In genomic region chr21:32653326-32653901, GRCh38 we compare ENCODE assay signal across 8 cellular contexts. TPM values are rescaled to one million over a fixed set of nuclear protein-coding genes. Genes with fewer than 3 reads are reported as not detected.
A peak's percentile ranks its signal among the peaks of the same experiment; 100 is the strongest.
DNase-seq lines count a peak whose midpoint lies in the region; ATAC-seq, FAIRE-seq and TF ChIP-seq lines count a peak whose summit lies in the region.

No MANE protein-coding gene starts in this region.

- H3K4me1 ChIP-seq in endothelial cell of umbilical vein (ENCODE audit: control insufficient read depth, extremely low read depth, insufficient read depth, low read length) = no peaks in the 10 kb centered on the region
- no peaks in the 10 kb centered on the region for H3K4me1 ChIP-seq in prostate gland (replicated peaks)
- H3K4me1 ChIP-seq in gastrocnemius medialis = no peaks in the 10 kb centered on the region

- peaks cover 27% of the 10 kb centered on the region for H3K36me3 Mint-ChIP-seq in activated T-cell treated with anti-CD3 and anti-CD28 coated beads, Interleukin-2, amount 50 U/mL, for 4 hours (ENCODE audit: insufficient read depth)

- FAIRE-seq in endothelial cell of umbilical vein (lab: Jason Lieb, UNC) = no peak

- TF ChIP-seq POLR2A in endothelial cell of umbilical vein (IDR thresholded peaks at IDR 0.05; ENCODE audit: low read depth, low read length) (no peak), prostate gland (IDR thresholded peaks at IDR 0.05) (no peak), gastrocnemius medialis (IDR thresholded peaks at IDR 0.05) (no peak)

- H3K36me3 ChIP-seq in endothelial cell of umbilical vein (ENCODE audit: control insufficient read depth in 2 of 2, extremely low read depth in 1 of 2, insufficient read depth in 2 of 2, low read length in 2 of 2) (peaks cover 1 to 4% of the 10 kb centered on the region in 2 experiments), prostate gland (no peaks in the 10 kb centered on the region), gastrocnemius medialis (peaks cover 0 to 40% of the 10 kb centered on the region in 2 donors)

- no peak overlapping the region for H3K9ac ChIP-seq in endothelial cell of umbilical vein (replicated peaks; ENCODE audit: extremely low read depth, insufficient read depth, low read length)

- POLR2A ChIA-PET in endothelial cell of umbilical vein (lab: Charles Lee) = no interaction called here

- no peak overlapping the region for H3K27ac ChIP-seq in endothelial cell of umbilical vein (ENCODE audit: insufficient read depth, low read depth, low read length)
- no peak overlapping the region for H3K27ac ChIP-seq in prostate gland
- H3K27ac ChIP-seq in gastrocnemius medialis = no peak overlapping the region

- DNase-seq in activated T-cell treated with anti-CD3 and anti-CD28 coated beads, Interleukin-2, amount 50 U/mL, for 4 hours = no peak
- DNase-seq in activated T-cell treated with anti-CD3 and anti-CD28 coated beads for 4 hours (no peak), HPDE6-E6E7 (ENCODE audit: extremely low spot score) (peak; percentile 20), endothelial cell of umbilical vein (ENCODE audit: low read depth, low spot score) (peak; percentile 59), prostate gland (ENCODE audit: low spot score) (no peak), gastrocnemius medialis (no peak)

- H3K27me3 Mint-ChIP-seq in activated T-cell treated with anti-CD3 and anti-CD28 coated beads, Interleukin-2, amount 50 U/mL, for 4 hours (ENCODE audit: low read depth) = no peaks in the 10 kb centered on the region

- WGBS in prostate gland = 95% methylated on average over 2 of the region's 2 CpGs

- no peaks in the 10 kb centered on the region for H3K9me3 Mint-ChIP-seq in activated T-cell treated with anti-CD3 and anti-CD28 coated beads, Interleukin-2, amount 50 U/mL, for 4 hours

- intact Hi-C loops in endothelial cell of umbilical vein (cut with micrococcal nuclease) = loop anchor here (1.0 to 5.0 kb wide), 4 partner anchors 75 to 259 kb away; partner anchors contain the start of gene SYNJ1
- intact Hi-C loops in prostate gland (cut with DNase I) = no loop called here
- intact Hi-C loops in gastrocnemius medialis (cut with DNase I; ENCODE audit: low total_unique reads) = no loop called here

- H3K4me1 Mint-ChIP-seq in activated T-cell treated with anti-CD3 and anti-CD28 coated beads, Interleukin-2, amount 50 U/mL, for 4 hours (ENCODE audit: low read depth) = peaks cover 3% of the 10 kb centered on the region

- no TSS peak for BruUV-seq in endothelial cell of umbilical vein (replicated peaks; lab: Mats Ljungman, UMichigan)

- no peaks in the 10 kb centered on the region for H3K79me2 ChIP-seq in endothelial cell of umbilical vein (ENCODE audit: control insufficient read depth, insufficient read depth, low read length)

- H4K20me1 ChIP-seq in endothelial cell of umbilical vein (replicated peaks; ENCODE audit: control insufficient read depth, extremely low read depth, insufficient read depth, low read length) = no peaks in the 10 kb centered on the region

- peak; percentile 63 to 70 for ATAC-seq in activated T-cell treated with anti-CD3 and anti-CD28 coated beads, Interleukin-2, amount 50 U/mL, for 4 hours
- ATAC-seq in SK-N-SH treated with all-trans-retinoic acid at 6 μM for 48 hours (peak; percentile 84), HG03039 (IDR thresholded peaks at IDR 0.05; ENCODE audit: unreplicated experiment) (no peak), gastrocnemius medialis (no peak)

- H2AFZ ChIP-seq in endothelial cell of umbilical vein (ENCODE audit: low read depth, low read length) = no peak overlapping the region

- peak; percentile 54 to 69 for TF ChIP-seq CTCF in endothelial cell of umbilical vein (IDR thresholded peaks at IDR 0.05; ENCODE audit: extremely low read depth in 1 of 2, insufficient read depth in 1 of 2, low read depth in 1 of 2, low read length in 2 of 2)
- peak in 3 of 4 experiments; percentile 27 to 40 (median 31) for TF ChIP-seq CTCF in prostate gland (IDR thresholded peaks at IDR 0.05)
- peak in 2 of 5 experiments; percentile 25 to 35 for TF ChIP-seq CTCF in gastrocnemius medialis (IDR thresholded peaks at IDR 0.05 in 4 of 5, conservative IDR thresholded peaks at IDR 0.05 in 1 of 5)

- H3K27me3 ChIP-seq in endothelial cell of umbilical vein (ENCODE audit: control insufficient read depth in 2 of 2, insufficient read depth in 2 of 2, low read length in 2 of 2) (no peaks in the 10 kb centered on the region), prostate gland (replicated peaks; ENCODE audit: insufficient read depth) (no peaks in the 10 kb centered on the region), gastrocnemius medialis (no peaks in the 10 kb centered on the region)

- CTCF ChIA-PET in endothelial cell of umbilical vein (lab: Charles Lee) = interaction anchor here (0.6 to 1.4 kb wide), 8 partner anchors 59 to 172 kb away, joined by 3 to 11 read pairs (median 4); partner anchors contain the start of genes PAXBP1 and SYNJ1

- H3K9me3 ChIP-seq in endothelial cell of umbilical vein (replicated peaks; ENCODE audit: control insufficient read depth, insufficient read depth, low read length) = no peaks in the 10 kb centered on the region
- H3K9me3 ChIP-seq in prostate gland = no peaks in the 10 kb centered on the region
- H3K9me3 ChIP-seq in gastrocnemius medialis = no peaks in the 10 kb centered on the region

- in situ Hi-C loops in gastrocnemius medialis (cut with MboI; ENCODE audit: low sequenced_read_pairs in 4 of 4) = no loop called here

- no peak overlapping the region for H3K4me3 Mint-ChIP-seq in activated T-cell treated with anti-CD3 and anti-CD28 coated beads, Interleukin-2, amount 50 U/mL, for 4 hours

- dilution Hi-C loops in endothelial cell of umbilical vein (cut with MboI; ENCODE audit: extremely low pct_ligation_motif_present, low sequenced_read_pairs) = no loop called here

- no peaks in the 10 kb centered on the region for H3K9me1 ChIP-seq in endothelial cell of umbilical vein (replicated peaks; ENCODE audit: control insufficient read depth, extremely low read depth, insufficient read depth, low read length)

- H3K4me3 ChIP-seq in endothelial cell of umbilical vein (replicated peaks in 1 of 3; ENCODE audit: insufficient read depth in 1 of 3, low read depth in 1 of 3, low read length in 3 of 3) = no peak overlapping the region
- H3K4me3 ChIP-seq in prostate gland = no peak overlapping the region
- H3K4me3 ChIP-seq in gastrocnemius medialis = no peak overlapping the region

- no peak overlapping the region for H3K4me2 ChIP-seq in endothelial cell of umbilical vein (ENCODE audit: insufficient read depth, low read length)

TF ChIP-seq in SK-N-SH treated with all-trans-retinoic acid at 6 μM for 48 hours, 23 proteins besides CTCF, POLR2A, EP300 and RAD21:
- no peak for TF ChIP-seq ZC3H10 (CRISPR knock-in tag; IDR thresholded peaks at IDR 0.05)

TF ChIP-seq in endothelial cell of umbilical vein, 7 proteins besides CTCF, POLR2A, EP300 and RAD21:
- TF ChIP-seq EZH2 (IDR thresholded peaks at IDR 0.05; ENCODE audit: borderline replicate concordance, low read depth, low read length, severe bottlenecking) (no peak), JUN (IDR thresholded peaks at IDR 0.05; ENCODE audit: borderline replicate concordance, insufficient read depth, insufficient read length, low read depth) (no peak), POLR2AphosphoS5 (IDR thresholded peaks at IDR 0.05; ENCODE audit: insufficient read depth, low read depth, low read length) (no peak), GATA2 (IDR thresholded peaks at IDR 0.05; ENCODE audit: insufficient read depth, insufficient read length, low read depth, low read length) (no peak), FOS (IDR thresholded peaks at IDR 0.05; ENCODE audit: borderline replicate concordance, insufficient read depth, low read length) (no peak), MAX (IDR thresholded peaks at IDR 0.05; ENCODE audit: insufficient read depth, insufficient read length) (no peak), MYC (IDR thresholded peaks at IDR 0.05; ENCODE audit: low read depth, low read length) (no peak)

RNA-seq across cellular contexts. Expression of gene CFAP298, which starts 41.2 kb away (rescaled TPM):
- 10 to 100 TPM; 58.7 to 74.7 (median 63.7) TPM for total RNA-seq in activated T-cell treated with anti-CD3 and anti-CD28 coated beads, Interleukin-2, amount 50 U/mL, for 4 hours
- total RNA-seq in endothelial cell of umbilical vein (36.0 and 44.1 TPM in 2 replicates), prostate gland (10 to 100 TPM; 43.4 to 44.5 TPM), gastrocnemius medialis (10 to 100 TPM; 21.4 to 45.6 (median 38.2) TPM)
- polyA plus RNA-seq in endothelial cell of umbilical vein = 15.8 and 17.6 TPM in 2 replicates
- polyA plus RNA-seq in endothelial cell of umbilical vein (2011; cell fraction: cytosol; rRNA removed) = 20.4 and 22.2 TPM in 2 replicates
- polyA plus RNA-seq in endothelial cell of umbilical vein (2011; cell fraction: nucleus; rRNA removed) = 32.8 and 45.2 TPM in 2 replicates
- 42.4 and 47.6 TPM in 2 replicates for polyA plus RNA-seq in endothelial cell of umbilical vein (2012)
- 4.0 and 6.3 TPM in 2 replicates for polyA minus RNA-seq in endothelial cell of umbilical vein
- 22.3 TPM for polyA minus RNA-seq in endothelial cell of umbilical vein (2011; cell fraction: cytosol; rRNA and poly(A)+ RNA removed)
- polyA minus RNA-seq in endothelial cell of umbilical vein (2011; cell fraction: nucleus; rRNA and poly(A)+ RNA removed) = 10.5 and 10.9 TPM in 2 replicates

Comparison
In these comparisons a context has a peak if more than half of its experiments do, and no peak if none do; other contexts are left out.
1. ATAC-seq: peak in activated T-cell treated with anti-CD3 and anti-CD28 coated beads, Interleukin-2, amount 50 U/mL, for 4 hours (2 of 2) and SK-N-SH treated with all-trans-retinoic acid at 6 μM for 48 hours (single experiment); none in HG03039 (single experiment) and gastrocnemius medialis (0 of 2).
2. DNase-seq: peak in HPDE6-E6E7 (single experiment) and endothelial cell of umbilical vein (single experiment); none in activated T-cell treated with anti-CD3 and anti-CD28 coated beads, Interleukin-2, amount 50 U/mL, for 4 hours (single experiment), activated T-cell treated with anti-CD3 and anti-CD28 coated beads for 4 hours (single experiment), prostate gland (single experiment) and gastrocnemius medialis (0 of 2).